In genomic region chr20:44212792-44213191, GRCh38 we compare ENCODE assay signal across 25 cellular contexts. TPM values are rescaled to one million over a fixed set of nuclear protein-coding genes. Genes with fewer than 3 reads are reported as not detected.
DNase-seq lines count a peak whose midpoint lies in the region; ATAC-seq and TF ChIP-seq lines count a peak whose summit lies in the region.
"Had no signal": no experiment of that assay in that cellular context is flagged by ENCODE, and none has a peak within 500 bp of the region (broad histone marks: within the 10 kb centered on the region; RNA-seq: fewer than 3 reads in every experiment).

No MANE protein-coding gene starts in this region.

- H3K79me2 ChIP-seq in GM23338 (replicated peaks; ENCODE audit: insufficient read depth): peaks cover 32% of the 10 kb centered on the region

- no peak for TF ChIP-seq CTCF in CD4-positive, alpha-beta T cell (IDR thresholded peaks at IDR 0.05)
- no peak for TF ChIP-seq CTCF in GM23338 (conservative IDR thresholded peaks at IDR 0.05; ENCODE audit: low read depth in 2 of 2)

- WGBS in mesenchymal stem cell: 86% methylated on average over 4 of the region's 4 CpGs

- H3K79me1 ChIP-seq in mesenchymal stem cell (replicated peaks; ENCODE audit: low read length, poor library complexity, severe bottlenecking): peaks cover 11% of the 10 kb centered on the region

- no peak overlapping the region for H3K14ac ChIP-seq in mesenchymal stem cell (ENCODE audit: low read length in 2 of 2)

- H3K4me3 ChIP-seq in mesenchymal stem cell (ENCODE audit: insufficient read depth in 1 of 2, low read depth in 1 of 2, low read length in 2 of 2) (no peak overlapping the region), GM23338 (no peak overlapping the region)
- H3K4me3 ChIP-seq: hepatocyte, lung, thyroid gland had no signal

- H2AFZ ChIP-seq in mesenchymal stem cell (ENCODE audit: low read depth, low read length): no peak overlapping the region
- H2AFZ ChIP-seq in GM23338: no peak overlapping the region
- H2AFZ ChIP-seq: hepatocyte had no signal

- H2AK5ac ChIP-seq in mesenchymal stem cell (ENCODE audit: low read length, severe bottlenecking): no peak overlapping the region

- H3K36me3 ChIP-seq in mesenchymal stem cell (ENCODE audit: control insufficient read depth in 1 of 2, insufficient read depth in 2 of 2, low read depth in 1 of 2, low read length in 2 of 2) (peaks cover 0 to 8% of the 10 kb centered on the region in 2 experiments), GM23338 (ENCODE audit: insufficient read depth) (no peaks in the 10 kb centered on the region)
- H3K36me3 ChIP-seq: thyroid gland had no signal

- H3K27me3 ChIP-seq in CD4-positive, alpha-beta T cell (ENCODE audit: control insufficient read depth, insufficient read depth, low read length): no peaks in the 10 kb centered on the region
- H3K27me3 ChIP-seq in mesenchymal stem cell (ENCODE audit: control insufficient read depth in 1 of 2, insufficient read depth in 1 of 2, low read length in 2 of 2): no peaks in the 10 kb centered on the region
- no peaks in the 10 kb centered on the region for H3K27me3 ChIP-seq in GM23338 (ENCODE audit: insufficient read depth)
- H3K27me3 ChIP-seq: hepatocyte, thyroid gland had no signal

- H3K36me3 Mint-ChIP-seq in CD4-positive, alpha-beta T cell (ENCODE audit: low read depth): peaks cover 44% of the 10 kb centered on the region
- peaks cover 5% of the 10 kb centered on the region for H3K36me3 Mint-ChIP-seq in IgD-negative memory B cell
- H3K36me3 Mint-ChIP-seq in GM23338 (ENCODE audit: low read depth): no peaks in the 10 kb centered on the region; the same call in 2 of the 3 replicates
- H3K36me3 Mint-ChIP-seq: activated naive CD8-positive, alpha-beta T cell treated with anti-CD3 and anti-CD28 coated beads, Interleukin-2, amount 10 ng/mL, durations not matched to agents 7 days and 5 days had no signal

- no peaks in the 10 kb centered on the region for H3F3A ChIP-seq in GM23338 (replicated peaks; ENCODE audit: low read depth)

- no peak for TF ChIP-seq POLR2A in erythroblast (IDR thresholded peaks at IDR 0.05; ENCODE audit: low read length)

- peaks cover 65% of the 10 kb centered on the region for H3K4me1 Mint-ChIP-seq in CD4-positive, alpha-beta T cell (ENCODE audit: low read depth)
- H3K4me1 Mint-ChIP-seq in IgD-negative memory B cell: peaks cover 33 to 46% (median 39%) of the 10 kb centered on the region in 3 donors
- peaks cover 38% of the 10 kb centered on the region; the same call in 2 of the 3 replicates for H3K4me1 Mint-ChIP-seq in GM23338

- H2BK12ac ChIP-seq in mesenchymal stem cell (ENCODE audit: low read length in 2 of 2): no peak overlapping the region

- no peak overlapping the region for H3K23ac ChIP-seq in mesenchymal stem cell (ENCODE audit: low read length in 2 of 2)

- POLR2A ChIA-PET in CD4-positive, alpha-beta T cell (lab: Charles Lee): interaction anchor here (2.9 to 7.7 kb wide), 2 partner anchors 97 to 98 kb away, joined by 22 to 155 read pairs; partner anchors contain the start of gene FITM2

- H2BK120ac ChIP-seq in mesenchymal stem cell (ENCODE audit: low read depth, low read length): no peak overlapping the region

- intact Hi-C loops in CD4-positive, alpha-beta T cell (cut with DNase I, micrococcal nuclease): loop anchor here (5.0 to 10.0 kb wide), 5 partner anchors 265 to 675 kb away; partner anchors contain the start of genes YWHAB (in 2 of the 2), IFT52 (in 1 of the 2), SERINC3 (in 1 of the 2) and TTPAL (in 1 of the 2)

- DNase-seq in CD4-positive, alpha-beta T cell: no peak
- DNase-seq in amniotic epithelial cell (ENCODE audit: low read depth) (peak; percentile 39), mesenchymal stem cell (no peak), pons (ENCODE audit: low spot score) (no peak), erythroblast (lab: John Stamatoyannopoulos, UW) (no peak), NCI-H82 treated with DMSO at 0.1 percent for 48 hours (lab: John Stamatoyannopoulos, UW; ENCODE audit: unreplicated experiment) (no peak), GM23338 (ENCODE audit: low spot score) (no peak)
- DNase-seq: activated CD4-positive, alpha-beta T cell treated with anti-CD3 and anti-CD28 coated beads for 4 hours; activated naive CD8-positive, alpha-beta T cell treated with anti-CD3 and anti-CD28 coated beads, Interleukin-2, amount 10 ng/mL, durations not matched to agents 7 days and 5 days; CD8-positive, alpha-beta T cell; DMS53; foreskin melanocyte; GOT3; NCI-H1417 treated with DMSO at 0.1 percent for 48 hours; NCI-H2107; NCI-H524; stimulated activated CD4-positive, alpha-beta T cell treated with anti-CD3 and anti-CD28 coated beads, Interleukin-1b, Interleukin-23, amount 100 ng/mL, for 48 hours; stimulated activated naive CD4-positive, alpha-beta T cell; thyroid gland had no signal

- H3K9me3 Mint-ChIP-seq in CD4-positive, alpha-beta T cell: no peaks in the 10 kb centered on the region
- no peaks in the 10 kb centered on the region for H3K9me3 Mint-ChIP-seq in IgD-negative memory B cell
- H3K9me3 Mint-ChIP-seq in GM23338: no peaks in the 10 kb centered on the region; the same call in 2 of the 3 replicates
- H3K9me3 Mint-ChIP-seq: activated naive CD8-positive, alpha-beta T cell treated with anti-CD3 and anti-CD28 coated beads, Interleukin-2, amount 10 ng/mL, durations not matched to agents 7 days and 5 days; activated T-helper 1 cell treated with anti-CD3 and anti-CD28 coated beads, Interleukin-12 subunit alpha, Interleukin-12 subunit beta, Interleukin-2, Interleukin-4 antibody, amounts not matched to agents 30 ng/mL and 10 ng/mL and 1 ng/mL, durations not matched to agents 14 hours and 24 hours and 36 hours; CD8-positive, alpha-beta T cell had no signal

- peaks cover 18% of the 10 kb centered on the region for H4K20me1 ChIP-seq in GM23338 (replicated peaks; ENCODE audit: insufficient read depth)

- CTCF ChIA-PET in CD4-positive, alpha-beta T cell (lab: Charles Lee): interaction anchor here (0.7 to 8.5 kb wide), 3 partner anchors 17 to 172 kb away, joined by 3 to 241 read pairs (median 7); partner anchors contain the start of gene FITM2

- H3K9ac ChIP-seq in mesenchymal stem cell (ENCODE audit: low read length): peak overlapping the region; percentile 63

- peaks cover 5% of the 10 kb centered on the region for H3K4me1 ChIP-seq in mesenchymal stem cell (ENCODE audit: control insufficient read depth, insufficient read depth, low read depth, low read length)
- peaks cover 15% of the 10 kb centered on the region for H3K4me1 ChIP-seq in GM23338 (ENCODE audit: insufficient read depth)

- no peaks in the 10 kb centered on the region for H3K9me2 ChIP-seq in GM23338 (ENCODE audit: insufficient read depth)

- H3K18ac ChIP-seq in mesenchymal stem cell (ENCODE audit: low read depth in 1 of 2, low read length in 2 of 2): no peak overlapping the region

- H3K4me3 Mint-ChIP-seq in CD4-positive, alpha-beta T cell: peak overlapping the region; percentile 92
- H3K4me3 Mint-ChIP-seq in IgD-negative memory B cell (no peak overlapping the region), GM23338 (no peak overlapping the region)

- H4K8ac ChIP-seq in mesenchymal stem cell (ENCODE audit: low read length): no peak overlapping the region

- H3K4me2 ChIP-seq in mesenchymal stem cell (ENCODE audit: low read length, poor library complexity, severe bottlenecking): no peak overlapping the region
- no peak overlapping the region for H3K4me2 ChIP-seq in GM23338

- no peak for ATAC-seq in CD4-positive, alpha-beta T cell (ENCODE audit: poor library complexity)
- ATAC-seq in GM23338: no peak
- ATAC-seq: CD8-positive, alpha-beta T cell; GM12878; Right ventricle myocardium inferior had no signal

- no peak overlapping the region for H2BK15ac ChIP-seq in mesenchymal stem cell (ENCODE audit: low read depth, poor library complexity, severe bottlenecking)

- H3K27ac ChIP-seq in CD4-positive, alpha-beta T cell (ENCODE audit: low read depth, low read length): no peak overlapping the region
- no peak overlapping the region for H3K27ac ChIP-seq in mesenchymal stem cell (ENCODE audit: low read length, poor library complexity, severe bottlenecking)
- no peak overlapping the region for H3K27ac ChIP-seq in GM23338 (ENCODE audit: low read depth)
- H3K27ac ChIP-seq: thyroid gland had no signal

- H3K27me3 Mint-ChIP-seq in CD4-positive, alpha-beta T cell: no peaks in the 10 kb centered on the region
- H3K27me3 Mint-ChIP-seq in IgD-negative memory B cell (no peaks in the 10 kb centered on the region), GM23338 (ENCODE audit: insufficient read depth, low read depth, poor library complexity) (peaks cover 16% of the 10 kb centered on the region)
- H3K27me3 Mint-ChIP-seq: activated naive CD8-positive, alpha-beta T cell treated with anti-CD3 and anti-CD28 coated beads, Interleukin-2, amount 10 ng/mL, durations not matched to agents 7 days and 5 days had no signal

- no peaks in the 10 kb centered on the region for H3K9me3 ChIP-seq in CD4-positive, alpha-beta T cell (ENCODE audit: control insufficient read depth, low read length)
- H3K9me3 ChIP-seq in mesenchymal stem cell (ENCODE audit: control insufficient read depth, low read length): no peaks in the 10 kb centered on the region
- H3K9me3 ChIP-seq: thyroid gland had no signal

- peak overlapping the region; percentile 99 for H3K27ac Mint-ChIP-seq in CD4-positive, alpha-beta T cell
- peak overlapping the region in 2 of 3 donors; percentile 92 to 98 for H3K27ac Mint-ChIP-seq in IgD-negative memory B cell
- H3K27ac Mint-ChIP-seq in GM23338: no peak overlapping the region
- H3K27ac Mint-ChIP-seq: activated naive CD8-positive, alpha-beta T cell treated with anti-CD3 and anti-CD28 coated beads, Interleukin-2, amount 10 ng/mL, durations not matched to agents 7 days and 5 days; activated T-helper 1 cell treated with anti-CD3 and anti-CD28 coated beads, Interleukin-12 subunit alpha, Interleukin-12 subunit beta, Interleukin-2, Interleukin-4 antibody, amounts not matched to agents 30 ng/mL and 10 ng/mL and 1 ng/mL, durations not matched to agents 14 hours and 24 hours and 36 hours had no signal

- H2BK5ac ChIP-seq in mesenchymal stem cell (ENCODE audit: low read depth, low read length, poor library complexity, severe bottlenecking): no peak overlapping the region

- H3K4ac ChIP-seq in mesenchymal stem cell (ENCODE audit: low read depth in 1 of 2, low read length in 2 of 2): no peak overlapping the region

- H4K91ac ChIP-seq in mesenchymal stem cell (ENCODE audit: low read length): no peak overlapping the region

RNA-seq across cellular contexts. Expression of gene OSER1, which starts 2.2 kb away (rescaled TPM):
- 100 to 1,000 TPM; 172 TPM for total RNA-seq in CD4-positive, alpha-beta T cell
- polyA plus RNA-seq in IgD-negative memory B cell (82.1 TPM), GM23338 (2016; fragmentation: Nextera tagmentation; extraction: Ambion mirVana) (22.1 and 25.2 TPM in 2 replicates)
- polyA plus RNA-seq in mesenchymal stem cell (2013, experiment 1 of 2): 18.7 TPM
- 19.7 TPM for polyA plus RNA-seq in mesenchymal stem cell (2013, experiment 2 of 2)
- total RNA-seq in GM23338 (2014; rRNA removed; shearing (Covaris generic)): 31.1 and 32.4 TPM in 2 replicates

RNA-seq across cellular contexts. Expression of gene JPH2, which starts 25.8 kb away (rescaled TPM):
- total RNA-seq in CD4-positive, alpha-beta T cell: not detected
- polyA plus RNA-seq in IgD-negative memory B cell (not detected), GM23338 (2016; fragmentation: Nextera tagmentation; extraction: Ambion mirVana) (0.16 and 0.43 TPM in 2 replicates)
- polyA plus RNA-seq in mesenchymal stem cell (2013, experiment 1 of 2): 1.9 TPM
- polyA plus RNA-seq in mesenchymal stem cell (2013, experiment 2 of 2): 1.8 TPM
- total RNA-seq in GM23338 (2014; rRNA removed; shearing (Covaris generic)): 0.78 and 1.1 TPM in 2 replicates
- total RNA-seq: activated T-helper 1 cell treated with anti-CD3 and anti-CD28 coated beads, Interleukin-12 subunit alpha, Interleukin-12 subunit beta, Interleukin-2, Interleukin-4 antibody, amounts not matched to agents 30 ng/mL and 10 ng/mL and 1 ng/mL, durations not matched to agents 14 hours and 24 hours and 36 hours; CD8-positive, alpha-beta T cell; GM12878 had no signal

RNA-seq across cellular contexts. Expression of gene GDAP1L1, which starts 34.3 kb away (rescaled TPM):
- total RNA-seq in CD4-positive, alpha-beta T cell: not detected
- polyA plus RNA-seq in IgD-negative memory B cell (not detected), GM23338 (2016; fragmentation: Nextera tagmentation; extraction: Ambion mirVana) (4.5 and 5.9 TPM in 2 replicates)
- polyA plus RNA-seq in mesenchymal stem cell (2013, experiment 1 of 2): not detected
- polyA plus RNA-seq in mesenchymal stem cell (2013, experiment 2 of 2): 0.05 TPM
- total RNA-seq in GM23338 (2014; rRNA removed; shearing (Covaris generic)): 6.9 and 11.2 TPM in 2 replicates
- total RNA-seq: activated naive CD8-positive, alpha-beta T cell treated with anti-CD3 and anti-CD28 coated beads, Interleukin-2, amount 10 ng/mL, durations not matched to agents 7 days and 5 days; CD8-positive, alpha-beta T cell; GM12878; lung had no signal
